ENCODE assay signal across 23 cellular contexts in genomic region chr9:89350988-89351557, GRCh38. TPM values are rescaled to one million over a fixed set of nuclear protein-coding genes. Genes with fewer than 3 reads are reported as not detected.
DNase-seq lines count a peak whose midpoint lies in the region; ATAC-seq and TF ChIP-seq lines count a peak whose summit lies in the region.
"Had no signal": no experiment of that assay in that cellular context is flagged by ENCODE, and none has a peak within 500 bp of the region (broad histone marks: within the 10 kb centered on the region; RNA-seq: fewer than 3 reads in every experiment).

No MANE protein-coding gene starts in this region.

- 96 to 100% methylated on average over 2 of the region's 2 CpGs for WGBS in tibial nerve, 2 donors

- no peak for ATAC-seq in HG03139 (IDR thresholded peaks at IDR 0.05; ENCODE audit: unreplicated experiment)
- ATAC-seq: body of pancreas, upper lobe of right lung had no signal

- no peaks in the 10 kb centered on the region for H3K9me3 ChIP-seq in CD4-positive, alpha-beta memory T cell (ENCODE audit: control insufficient read depth in 1 of 2, low read length in 2 of 2)
- no peaks in the 10 kb centered on the region for H3K9me3 ChIP-seq in tibial nerve
- H3K9me3 ChIP-seq: BE2C, body of pancreas, prostate gland, upper lobe of right lung had no signal

- peaks cover 19% of the 10 kb centered on the region for H3K4me1 ChIP-seq in CD4-positive, alpha-beta memory T cell (ENCODE audit: insufficient read depth, low read length)
- no peaks in the 10 kb centered on the region for H3K4me1 ChIP-seq in tibial nerve
- H3K4me1 ChIP-seq: BE2C, body of pancreas, prostate gland, upper lobe of right lung had no signal

- H3K27me3 Mint-ChIP-seq in T-helper 1 cell treated with Interleukin-12 subunit alpha and Interleukin-12 subunit beta and Interleukin-4 antibody, amounts not matched to agents 30 μg/mL and 1 μg/mL, for 36 hours (ENCODE audit: low read depth), result no peaks in the 10 kb centered on the region
- H3K27me3 Mint-ChIP-seq in CD4-positive, alpha-beta memory T cell, result no peaks in the 10 kb centered on the region
- no peaks in the 10 kb centered on the region for H3K27me3 Mint-ChIP-seq in activated T-helper 1 cell treated with anti-CD3 and anti-CD28 coated beads, Interleukin-12 subunit alpha, Interleukin-12 subunit beta, Interleukin-2, Interleukin-4 antibody, amounts not matched to agents 30 ng/mL and 10 ng/mL and 1 ng/mL, durations not matched to agents 14 hours and 24 hours and 36 hours (ENCODE audit: insufficient read depth)
- no peaks in the 10 kb centered on the region for H3K27me3 Mint-ChIP-seq in osteocyte (ENCODE audit: unreplicated experiment)
- H3K27me3 Mint-ChIP-seq: activated naive CD8-positive, alpha-beta T cell treated with anti-CD3 and anti-CD28 coated beads, Interleukin-2, amount 10 ng/mL, durations not matched to agents 7 days and 5 days had no signal

- H3K27ac ChIP-seq in CD4-positive, alpha-beta memory T cell (ENCODE audit: low read depth, low read length), result no peak overlapping the region
- H3K27ac ChIP-seq in tibial nerve, result no peak overlapping the region
- H3K27ac ChIP-seq: body of pancreas, prostate gland, upper lobe of right lung had no signal

- intact Hi-C loops in CD4-positive, alpha-beta memory T cell (cut with micrococcal nuclease), result no loop called here
- intact Hi-C loops in activated T-helper 1 cell treated with anti-CD3 and anti-CD28 coated beads, Interleukin-12 subunit alpha, Interleukin-12 subunit beta, Interleukin-2, Interleukin-4 antibody, amounts not matched to agents 30 ng/mL and 10 ng/mL and 1 ng/mL, durations not matched to agents 14 hours and 24 hours and 36 hours (cut with micrococcal nuclease), result no loop called here

- TF ChIP-seq POLR2A in tibial nerve (IDR thresholded peaks at IDR 0.05), result no peak

- peak overlapping the region; percentile 31 for H3K27ac Mint-ChIP-seq in T-helper 1 cell treated with Interleukin-12 subunit alpha and Interleukin-12 subunit beta and Interleukin-4 antibody, amounts not matched to agents 30 μg/mL and 1 μg/mL, for 36 hours
- H3K27ac Mint-ChIP-seq in CD4-positive, alpha-beta memory T cell, result peak overlapping the region; percentile 19 to 95 (median 78)
- peak overlapping the region; percentile 40 for H3K27ac Mint-ChIP-seq in activated T-helper 1 cell treated with anti-CD3 and anti-CD28 coated beads, Interleukin-12 subunit alpha, Interleukin-12 subunit beta, Interleukin-2, Interleukin-4 antibody, amounts not matched to agents 30 ng/mL and 10 ng/mL and 1 ng/mL, durations not matched to agents 14 hours and 24 hours and 36 hours
- no peak overlapping the region for H3K27ac Mint-ChIP-seq in osteocyte (ENCODE audit: unreplicated experiment)
- H3K27ac Mint-ChIP-seq: endodermal cell, HFFc6 had no signal

- TF ChIP-seq EP300 in tibial nerve (IDR thresholded peaks at IDR 0.05), result no peak

- no peaks in the 10 kb centered on the region for H3K27me3 ChIP-seq in CD4-positive, alpha-beta memory T cell (ENCODE audit: insufficient read depth, low read length)
- no peaks in the 10 kb centered on the region for H3K27me3 ChIP-seq in tibial nerve
- H3K27me3 ChIP-seq: BE2C, body of pancreas, upper lobe of right lung had no signal

- no peaks in the 10 kb centered on the region for H3K9me3 Mint-ChIP-seq in T-helper 1 cell treated with Interleukin-12 subunit alpha and Interleukin-12 subunit beta and Interleukin-4 antibody, amounts not matched to agents 30 μg/mL and 1 μg/mL, for 36 hours
- no peaks in the 10 kb centered on the region for H3K9me3 Mint-ChIP-seq in CD4-positive, alpha-beta memory T cell
- no peaks in the 10 kb centered on the region for H3K9me3 Mint-ChIP-seq in activated T-helper 1 cell treated with anti-CD3 and anti-CD28 coated beads, Interleukin-12 subunit alpha, Interleukin-12 subunit beta, Interleukin-2, Interleukin-4 antibody, amounts not matched to agents 30 ng/mL and 10 ng/mL and 1 ng/mL, durations not matched to agents 14 hours and 24 hours and 36 hours
- H3K9me3 Mint-ChIP-seq in osteocyte (ENCODE audit: unreplicated experiment), result no peaks in the 10 kb centered on the region
- H3K9me3 Mint-ChIP-seq: activated naive CD8-positive, alpha-beta T cell treated with anti-CD3 and anti-CD28 coated beads, Interleukin-2, amount 10 ng/mL, durations not matched to agents 7 days and 5 days; endodermal cell; HFFc6; neural crest cell had no signal

- TF ChIP-seq CTCF in osteocyte (IDR thresholded peaks at IDR 0.05), result no peak
- TF ChIP-seq CTCF in tibial nerve (IDR thresholded peaks at IDR 0.05), result no peak

- H3K4me1 Mint-ChIP-seq in T-helper 1 cell treated with Interleukin-12 subunit alpha and Interleukin-12 subunit beta and Interleukin-4 antibody, amounts not matched to agents 30 μg/mL and 1 μg/mL, for 36 hours (ENCODE audit: low read depth), result peaks cover 20% of the 10 kb centered on the region
- peaks cover 20 to 35% (median 28%) of the 10 kb centered on the region in 4 donors for H3K4me1 Mint-ChIP-seq in CD4-positive, alpha-beta memory T cell
- H3K4me1 Mint-ChIP-seq in activated T-helper 1 cell treated with anti-CD3 and anti-CD28 coated beads, Interleukin-12 subunit alpha, Interleukin-12 subunit beta, Interleukin-2, Interleukin-4 antibody, amounts not matched to agents 30 ng/mL and 10 ng/mL and 1 ng/mL, durations not matched to agents 14 hours and 24 hours and 36 hours (ENCODE audit: low read depth), result peaks cover 29% of the 10 kb centered on the region
- no peaks in the 10 kb centered on the region for H3K4me1 Mint-ChIP-seq in osteocyte (ENCODE audit: unreplicated experiment)
- H3K4me1 Mint-ChIP-seq: endodermal cell, neural crest cell had no signal

- peaks cover 90% of the 10 kb centered on the region for H3K36me3 ChIP-seq in CD4-positive, alpha-beta memory T cell (ENCODE audit: insufficient read depth, low read length)
- H3K36me3 ChIP-seq in tibial nerve, result peaks cover 7 to 100% (median 33%) of the 10 kb centered on the region in 3 donors

- POLR2A ChIA-PET in CD4-positive, alpha-beta memory T cell (lab: Charles Lee; ENCODE audit: partially characterized antibody), result interaction anchor here (0.7 kb wide), 1 partner anchor 9 kb away, joined by 3 read pairs; no protein-coding TSS in a partner anchor

- no peak overlapping the region for H3K4me3 Mint-ChIP-seq in T-helper 1 cell treated with Interleukin-12 subunit alpha and Interleukin-12 subunit beta and Interleukin-4 antibody, amounts not matched to agents 30 μg/mL and 1 μg/mL, for 36 hours
- no peak overlapping the region for H3K4me3 Mint-ChIP-seq in CD4-positive, alpha-beta memory T cell
- no peak overlapping the region for H3K4me3 Mint-ChIP-seq in activated T-helper 1 cell treated with anti-CD3 and anti-CD28 coated beads, Interleukin-12 subunit alpha, Interleukin-12 subunit beta, Interleukin-2, Interleukin-4 antibody, amounts not matched to agents 30 ng/mL and 10 ng/mL and 1 ng/mL, durations not matched to agents 14 hours and 24 hours and 36 hours
- no peak overlapping the region for H3K4me3 Mint-ChIP-seq in osteocyte (ENCODE audit: unreplicated experiment)
- H3K4me3 Mint-ChIP-seq: activated naive CD8-positive, alpha-beta T cell treated with anti-CD3 and anti-CD28 coated beads, Interleukin-2, amount 10 ng/mL, durations not matched to agents 7 days and 5 days; endodermal cell; HFFc6; neural crest cell had no signal

- DNase-seq in T-helper 1 cell, result no peak
- no peak for DNase-seq in CD4-positive, alpha-beta memory T cell
- no peak for DNase-seq in activated T-helper 1 cell treated with anti-CD3 and anti-CD28 coated beads, Interleukin-12 subunit alpha, Interleukin-12 subunit beta, Interleukin-2, Interleukin-4 antibody, amounts not matched to agents 30 ng/mL and 10 ng/mL and 1 ng/mL, durations not matched to agents 14 hours and 24 hours and 36 hours (ENCODE audit: low spot score)
- peak; percentile 59 for DNase-seq in osteocyte (ENCODE audit: extremely low spot score, unreplicated experiment)
- DNase-seq in DMS 273 treated with DMSO at 0.1 percent for 48 hours (lab: John Stamatoyannopoulos, UW), result no peak
- DNase-seq in tibial nerve (ENCODE audit: low spot score in 2 of 2), result no peak
- DNase-seq: activated naive CD8-positive, alpha-beta T cell treated with anti-CD3 and anti-CD28 coated beads, Interleukin-2, amount 10 ng/mL, durations not matched to agents 7 days and 5 days; activated T-cell treated with anti-CD3 and anti-CD28 coated beads, Interleukin-2, amount 50 U/mL, for 48 hours; BE2C; body of pancreas; endodermal cell; GDM1; HFFc6; NCI-H1105 treated with DMSO at 0.1 percent for 48 hours; NCI-H748 treated with DMSO at 0.1 percent for 48 hours; OCI-M1; SHP77; stimulated activated CD4-positive, alpha-beta T cell treated with anti-CD3 and anti-CD28 coated beads, Interleukin-4, amount 100 ng/mL, for 1 hour; upper lobe of right lung had no signal

- CTCF ChIA-PET in CD4-positive, alpha-beta memory T cell (lab: Charles Lee; ENCODE audit: partially characterized antibody), result no interaction called here

- H3K36me3 Mint-ChIP-seq in T-helper 1 cell treated with Interleukin-12 subunit alpha and Interleukin-12 subunit beta and Interleukin-4 antibody, amounts not matched to agents 30 μg/mL and 1 μg/mL, for 36 hours (ENCODE audit: low read depth), result peaks cover 70% of the 10 kb centered on the region
- peaks cover 68 to 94% of the 10 kb centered on the region in 2 donors for H3K36me3 Mint-ChIP-seq in CD4-positive, alpha-beta memory T cell
- peaks cover 64% of the 10 kb centered on the region for H3K36me3 Mint-ChIP-seq in activated T-helper 1 cell treated with anti-CD3 and anti-CD28 coated beads, Interleukin-12 subunit alpha, Interleukin-12 subunit beta, Interleukin-2, Interleukin-4 antibody, amounts not matched to agents 30 ng/mL and 10 ng/mL and 1 ng/mL, durations not matched to agents 14 hours and 24 hours and 36 hours (ENCODE audit: low read depth)
- peaks cover 77% of the 10 kb centered on the region for H3K36me3 Mint-ChIP-seq in osteocyte (ENCODE audit: unreplicated experiment)

- no peak overlapping the region for H3K4me3 ChIP-seq in CD4-positive, alpha-beta memory T cell (ENCODE audit: low read length in 2 of 2)
- no peak overlapping the region for H3K4me3 ChIP-seq in tibial nerve
- H3K4me3 ChIP-seq: body of pancreas, prostate gland, upper lobe of right lung had no signal

RNA-seq across cellular contexts. Expression of gene SECISBP2, which starts 32.8 kb away (rescaled TPM):
- 100 to 1,000 TPM in 1 of 2 experiments, 10 to 100 TPM in 1; 96.5 to 112 TPM for total RNA-seq in CD4-positive, alpha-beta memory T cell
- 10 to 100 TPM; 12.5 to 23.3 TPM for polyA plus RNA-seq in CD4-positive, alpha-beta memory T cell
- total RNA-seq in activated T-helper 1 cell treated with anti-CD3 and anti-CD28 coated beads, Interleukin-12 subunit alpha, Interleukin-12 subunit beta, Interleukin-2, Interleukin-4 antibody, amounts not matched to agents 30 ng/mL and 10 ng/mL and 1 ng/mL, durations not matched to agents 14 hours and 24 hours and 36 hours, result 49.4 and 54.9 TPM in 2 replicates
- total RNA-seq in osteocyte, result 30.6 and 31.5 TPM in 2 replicates
- total RNA-seq in tibial nerve, result 10 to 100 TPM; 57.7 to 77.1 (median 64.8) TPM

RNA-seq across cellular contexts. Expression of gene CKS2, which starts 40.1 kb away (rescaled TPM):
- total RNA-seq in CD4-positive, alpha-beta memory T cell, result 1 to 10 TPM; 6.5 to 8.5 TPM
- polyA plus RNA-seq in CD4-positive, alpha-beta memory T cell, result 10 to 100 TPM; 24.3 to 35.4 TPM
- total RNA-seq in activated T-helper 1 cell treated with anti-CD3 and anti-CD28 coated beads, Interleukin-12 subunit alpha, Interleukin-12 subunit beta, Interleukin-2, Interleukin-4 antibody, amounts not matched to agents 30 ng/mL and 10 ng/mL and 1 ng/mL, durations not matched to agents 14 hours and 24 hours and 36 hours, result 148 and 162 TPM in 2 replicates
- 23.7 and 29.2 TPM in 2 replicates for total RNA-seq in osteocyte
- total RNA-seq in tibial nerve, result 1 to 10 TPM; 3.5 to 7.2 (median 6.1) TPM
